8 cellular contexts compared by ENCODE assay signal in the genomic region with DNA sequence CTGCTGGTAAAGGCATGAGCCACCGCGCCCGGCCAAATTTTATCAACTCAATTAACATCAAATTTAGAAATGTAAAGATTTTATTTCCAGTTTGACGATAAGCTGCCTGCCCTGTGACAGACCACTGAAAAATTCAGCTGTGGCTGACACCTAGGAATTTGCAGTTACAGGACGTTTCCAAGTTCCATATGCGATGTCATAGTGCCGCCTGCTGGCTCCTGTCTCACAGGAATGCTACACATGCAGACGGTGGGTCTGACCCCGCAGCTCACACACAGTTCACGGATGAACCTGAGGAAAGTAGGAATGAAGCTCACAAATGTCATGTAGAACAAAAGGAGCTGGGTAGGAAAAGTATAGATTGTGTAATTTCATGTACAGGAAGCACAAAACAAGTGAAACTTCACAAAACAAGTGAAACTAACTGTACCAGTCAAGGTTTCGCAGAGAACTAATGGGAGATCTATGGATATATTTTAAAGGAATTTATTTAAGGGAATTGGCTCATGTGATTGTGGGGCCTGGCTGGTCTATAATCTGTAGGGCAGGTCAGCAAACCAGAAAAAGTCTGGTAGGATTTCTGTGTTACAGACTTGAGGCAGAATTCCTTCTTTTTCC. TPM values are rescaled to one million over a fixed set of nuclear protein-coding genes. Genes with fewer than 3 reads are reported as not detected.
DNase-seq lines count a peak whose midpoint lies in the region; ATAC-seq and TF ChIP-seq lines count a peak whose summit lies in the region.

No MANE protein-coding gene starts in this region.

- no peaks in the 10 kb centered on the region for H3K27me3 ChIP-seq in SJSA1 (replicated peaks)
- H3K27me3 ChIP-seq in osteoblast (ENCODE audit: insufficient read depth, low read length): no peaks in the 10 kb centered on the region
- H3K27me3 ChIP-seq in suprapubic skin: no peaks in the 10 kb centered on the region

- no peak overlapping the region for H3K27ac ChIP-seq in SJSA1
- no peak overlapping the region for H3K27ac ChIP-seq in osteoblast (ENCODE audit: low read depth, low read length)
- H3K27ac ChIP-seq in suprapubic skin: no peak overlapping the region

- ATAC-seq in HG02852 (IDR thresholded peaks at IDR 0.05; ENCODE audit: unreplicated experiment): no peak

- no peak for TF ChIP-seq POLR2A in suprapubic skin (IDR thresholded peaks at IDR 0.05)

- WGBS in suprapubic skin: 27% methylated on average over 11 of the region's 11 CpGs

- no peak overlapping the region for H3K4me3 ChIP-seq in SJSA1
- peak overlapping the region; percentile 54 for H3K4me3 ChIP-seq in osteoblast (ENCODE audit: insufficient read depth, low read length)
- H3K4me3 ChIP-seq in suprapubic skin: no peak overlapping the region

- peak overlapping the region; percentile 77 for H3K4me2 ChIP-seq in osteoblast (ENCODE audit: insufficient read depth, low read length)

- H3K79me2 ChIP-seq in osteoblast (ENCODE audit: insufficient read depth, low read length): no peaks in the 10 kb centered on the region

- TF ChIP-seq EP300 in suprapubic skin (IDR thresholded peaks at IDR 0.05): no peak

- H3K36me3 ChIP-seq in SJSA1: no peaks in the 10 kb centered on the region
- no peaks in the 10 kb centered on the region for H3K36me3 ChIP-seq in osteoblast (ENCODE audit: insufficient read depth, low read length)
- no peaks in the 10 kb centered on the region for H3K36me3 ChIP-seq in suprapubic skin

- H3K4me1 ChIP-seq in SJSA1 (replicated peaks) (peaks cover 14% of the 10 kb centered on the region), osteoblast (ENCODE audit: insufficient read depth, low read length) (peaks cover 6% of the 10 kb centered on the region), suprapubic skin (peaks cover 5% of the 10 kb centered on the region)

- H2AFZ ChIP-seq in osteoblast (ENCODE audit: low read length): peak overlapping the region; percentile 84

- TF ChIP-seq CTCF in osteoblast (IDR thresholded peaks at IDR 0.05; ENCODE audit: extremely low read depth, low read depth, low read length) (peak; percentile 98), suprapubic skin (IDR thresholded peaks at IDR 0.05) (peak; percentile 69 to 86)

- H3K9me3 ChIP-seq in SJSA1 (replicated peaks): no peaks in the 10 kb centered on the region
- no peaks in the 10 kb centered on the region for H3K9me3 ChIP-seq in osteoblast (ENCODE audit: low read depth, low read length)
- no peaks in the 10 kb centered on the region for H3K9me3 ChIP-seq in suprapubic skin

- DNase-seq in EH (ENCODE audit: low read depth): peak; percentile 88
- peak; percentile 78 for DNase-seq in M059J (ENCODE audit: low read depth)
- peak; percentile 66 to 85 for DNase-seq in SJSA1 (ENCODE audit: low read depth in 1 of 2, low spot score in 2 of 2)
- DNase-seq in activated effector memory CD4-positive, alpha-beta T cell treated with anti-CD3 and anti-CD28 coated beads, Interleukin-2, amount 50 U/mL, for 16 hours: peak; percentile 90
- peak; percentile 45 for DNase-seq in foreskin melanocyte
- DNase-seq in osteoblast (ENCODE audit: insufficient read length, low spot score, missing footprints): peak; percentile 94
- DNase-seq in suprapubic skin (ENCODE audit: low spot score in 2 of 2): peak; percentile 85 to 88

- no peaks in the 10 kb centered on the region for H4K20me1 ChIP-seq in osteoblast (ENCODE audit: insufficient read depth, low read length)

RNA-seq across cellular contexts. Expression of a gene that starts 13.2 kb away (rescaled TPM):
- 28.0 and 40.9 TPM in 2 replicates for total RNA-seq in M059J (2014; rRNA removed; shearing (Covaris generic))
- total RNA-seq in SJSA1 (2014; rRNA removed; shearing (Covaris generic)): 39.5 and 61.2 TPM in 2 replicates
- total RNA-seq in osteoblast: 45.7 and 51.0 TPM in 2 replicates
- total RNA-seq in suprapubic skin: 10 to 100 TPM; 39.3 to 45.4 (median 42.8) TPM

RNA-seq across cellular contexts. Expression of a gene that starts 50.5 kb away (rescaled TPM):
- total RNA-seq in M059J (2014; rRNA removed; shearing (Covaris generic)): 12.7 and 23.0 TPM in 2 replicates
- 52.2 and 52.7 TPM in 2 replicates for total RNA-seq in SJSA1 (2014; rRNA removed; shearing (Covaris generic))
- total RNA-seq in osteoblast (34.2 and 37.6 TPM in 2 replicates), suprapubic skin (10 to 100 TPM; 36.9 to 49.2 (median 38.7) TPM)

RNA-seq across cellular contexts. Expression of a gene that starts 56.6 kb away (rescaled TPM):
- total RNA-seq in M059J (2014; rRNA removed; shearing (Covaris generic)): 22.8 and 26.1 TPM in 2 replicates
- 35.9 and 37.2 TPM in 2 replicates for total RNA-seq in SJSA1 (2014; rRNA removed; shearing (Covaris generic))
- 29.7 and 29.8 TPM in 2 replicates for total RNA-seq in osteoblast
- total RNA-seq in suprapubic skin: 10 to 100 TPM; 13.0 to 30.4 (median 18.8) TPM
